In genomic region chr12:94813314-94813713, GRCh38 we compare ENCODE assay signal across 1 cellular context.
TF ChIP-seq lines count a peak whose summit lies in the region.

No MANE protein-coding gene starts in this region.

TF ChIP-seq in GM12878, 131 proteins besides CTCF, POLR2A, EP300 and RAD21 (continued from another document and continues in another):
- TF ChIP-seq ZBTB33 (IDR thresholded peaks at IDR 0.05) (peak; percentile 36; the same call in 1 of the 2 replicates), FOXK2 (IDR thresholded peaks at IDR 0.05) (no peak), ZNF592 (IDR thresholded peaks at IDR 0.05) (0 out of 2 replicates have a peak, but pooled peaks have one; percentile 18), PRDM15 (CRISPR knock-in tag; IDR thresholded peaks at IDR 0.05) (no peak), PAX5 (IDR thresholded peaks at IDR 0.05; ENCODE audit: borderline replicate concordance, low read depth, low read length) (no peak), PKNOX1 (IDR thresholded peaks at IDR 0.05) (no peak), ATF3 (IDR thresholded peaks at IDR 0.05; ENCODE audit: borderline replicate concordance, extremely low read depth, low read depth, low read length) (no peak), ZZZ3 (IDR thresholded peaks at IDR 0.05; ENCODE audit: control insufficient read depth, insufficient read length, low read depth) (no peak), MXI1 (IDR thresholded peaks at IDR 0.05; ENCODE audit: low read depth, low read length) (no peak), IKZF1 (conservative IDR thresholded peaks at IDR 0.05) (no peak), IRF5 (IDR thresholded peaks at IDR 0.05; ENCODE audit: borderline replicate concordance) (no peak), ATF7 (IDR thresholded peaks at IDR 0.05; ENCODE audit: low read depth) (peak; percentile 40; the same call in 1 of the 2 replicates), KDM1A (IDR thresholded peaks at IDR 0.05; ENCODE audit: borderline replicate concordance) (peak; percentile 37; the same call in 1 of the 2 replicates), HDGF (IDR thresholded peaks at IDR 0.05) (no peak), BHLHE40 (IDR thresholded peaks at IDR 0.05; ENCODE audit: borderline replicate concordance in 1 of 2, low read depth in 2 of 2, low read length in 1 of 2) (no peak), ASH2L (IDR thresholded peaks at IDR 0.05; ENCODE audit: borderline replicate concordance, low read depth) (no peak), E2F4 (IDR thresholded peaks at IDR 0.05; ENCODE audit: low read depth, low read length) (no peak), KAT2A (conservative IDR thresholded peaks at IDR 0.05; ENCODE audit: control insufficient read depth, low read depth, low read length) (no peak), SREBF1 (IDR thresholded peaks at IDR 0.05; ENCODE audit: low read length) (no peak), TCF7 (IDR thresholded peaks at IDR 0.05; ENCODE audit: borderline replicate concordance) (no peak), ZBED1 (IDR thresholded peaks at IDR 0.05; ENCODE audit: borderline replicate concordance) (no peak), IKZF2 (IDR thresholded peaks at IDR 0.05) (no peak), HCFC1 (IDR thresholded peaks at IDR 0.05; ENCODE audit: low read length) (no peak), MAX (IDR thresholded peaks at IDR 0.05; ENCODE audit: low read depth, low read length) (no peak), ZNF622 (IDR thresholded peaks at IDR 0.05) (no peak), BMI1 (IDR thresholded peaks at IDR 0.05; ENCODE audit: borderline replicate concordance) (0 out of 2 replicates have a peak, but pooled peaks have one; percentile 23), NR2F1 (conservative IDR thresholded peaks at IDR 0.05) (no peak), SMAD1 (IDR thresholded peaks at IDR 0.05; ENCODE audit: low read depth, partially characterized antibody) (no peak), REST (IDR thresholded peaks at IDR 0.05; ENCODE audit: low read depth, low read length) (no peak), RFX5 (IDR thresholded peaks at IDR 0.05; ENCODE audit: low read depth, low read length) (no peak), STAT3 (IDR thresholded peaks at IDR 0.05; ENCODE audit: low read depth, low read length) (peak; percentile 70; the same call in 1 of the 2 replicates), EED (IDR thresholded peaks at IDR 0.05; ENCODE audit: low read depth) (no peak), CHD2 (IDR thresholded peaks at IDR 0.05; ENCODE audit: borderline replicate concordance, low read depth, low read length) (no peak), BCL3 (IDR thresholded peaks at IDR 0.05; ENCODE audit: borderline replicate concordance, insufficient read depth, low read depth, low read length, poor library complexity, severe bottlenecking) (no peak), NR2C2 (IDR thresholded peaks at IDR 0.05; ENCODE audit: borderline replicate concordance, control insufficient read depth, insufficient read length, low read depth) (no peak), DPF2 (IDR thresholded peaks at IDR 0.05) (no peak), EZH2 (IDR thresholded peaks at IDR 0.05; ENCODE audit: borderline replicate concordance, control insufficient read depth, low read depth, low read length) (no peak), PAX8 (IDR thresholded peaks at IDR 0.05) (no peak), IRF3 (IDR thresholded peaks at IDR 0.05) (no peak)
